In the genomic region with DNA sequence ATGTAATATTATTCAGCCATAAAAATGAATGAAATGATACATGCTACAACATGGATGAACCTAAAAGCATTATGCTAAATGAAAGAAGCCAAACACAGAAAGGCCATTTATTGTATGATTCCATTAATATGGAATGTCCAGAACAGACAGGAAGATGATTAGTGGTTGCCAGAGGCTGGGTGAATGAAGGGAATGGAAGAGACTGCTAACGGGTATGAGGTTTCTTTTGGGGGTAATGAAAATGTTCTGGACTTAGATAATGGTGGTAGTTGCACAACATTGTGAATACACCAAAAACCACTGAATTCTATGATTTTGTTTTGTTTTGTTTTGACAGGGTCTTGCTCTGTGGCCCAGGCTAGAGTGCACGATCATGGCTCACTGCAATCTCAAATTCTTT, we compare ENCODE assay signal across 16 cellular contexts.
DNase-seq lines count a peak whose midpoint lies in the region; ATAC-seq lines count a peak whose summit lies in the region.
"Had no signal": no experiment of that assay in that cellular context is flagged by ENCODE, and none has a peak within 500 bp of the region (broad histone marks: within the 10 kb centered on the region; RNA-seq: fewer than 3 reads in every experiment).

No MANE protein-coding gene starts in this region.

- H3K9me3 Mint-ChIP-seq in stimulated activated memory B cell treated with anti-CD40 and anti-IgM and Interleukin-4, amounts not matched to agents 10 μg/mL and 1 μg/mL and 100 μg/mL, for 72 hours, result no peaks in the 10 kb centered on the region
- H3K9me3 Mint-ChIP-seq: activated CD8-positive, alpha-beta T cell treated with anti-CD3 and anti-CD28 coated beads for 36 hours; natural killer cell had no signal

- peaks cover 18% of the 10 kb centered on the region for H3K4me1 Mint-ChIP-seq in stimulated activated memory B cell treated with anti-CD40 and anti-IgM and Interleukin-4, amounts not matched to agents 10 μg/mL and 1 μg/mL and 100 μg/mL, for 72 hours

- ATAC-seq in stimulated activated memory B cell treated with anti-CD40 and anti-IgM and Interleukin-4, amounts not matched to agents 10 μg/mL and 1 μg/mL and 100 μg/mL, for 72 hours, result no peak
- no peak for ATAC-seq in left lobe of liver
- ATAC-seq: activated CD8-positive, alpha-beta T cell treated with anti-CD3 and anti-CD28 coated beads for 36 hours; lower lobe of right lung; natural killer cell had no signal

- peaks cover 14% of the 10 kb centered on the region for H3K36me3 Mint-ChIP-seq in stimulated activated memory B cell treated with anti-CD40 and anti-IgM and Interleukin-4, amounts not matched to agents 10 μg/mL and 1 μg/mL and 100 μg/mL, for 72 hours
- H3K36me3 Mint-ChIP-seq: natural killer cell had no signal

- H3K27ac Mint-ChIP-seq in stimulated activated memory B cell treated with anti-CD40 and anti-IgM and Interleukin-4, amounts not matched to agents 10 μg/mL and 1 μg/mL and 100 μg/mL, for 72 hours, result no peak overlapping the region
- H3K27ac Mint-ChIP-seq: activated CD8-positive, alpha-beta T cell treated with anti-CD3 and anti-CD28 coated beads for 36 hours; natural killer cell had no signal

- H3K4me3 Mint-ChIP-seq in stimulated activated memory B cell treated with anti-CD40 and anti-IgM and Interleukin-4, amounts not matched to agents 10 μg/mL and 1 μg/mL and 100 μg/mL, for 72 hours, result no peak overlapping the region
- H3K4me3 Mint-ChIP-seq: activated CD8-positive, alpha-beta T cell treated with anti-CD3 and anti-CD28 coated beads for 36 hours; natural killer cell had no signal

- DNase-seq in GM03348 (ENCODE audit: low spot score) (peak; percentile 43), RPMI7951 (ENCODE audit: low read depth) (peak; percentile 58), dermis blood vessel endothelial cell (peak; percentile 23), myocyte (ENCODE audit: low read depth) (peak; percentile 31), HuH-7.5 (ENCODE audit: low spot score) (no peak), germinal center (ENCODE audit: low spot score) (no peak), left lobe of liver (ENCODE audit: low spot score) (no peak)
- DNase-seq: activated CD8-positive, alpha-beta T cell treated with anti-CD3 and anti-CD28 coated beads for 36 hours; amygdala; GOT3; lower lobe of right lung; MM.1S; natural killer cell; NCI-H2029 treated with DMSO at 0.1 percent for 48 hours; SW 1271 had no signal

- no peaks in the 10 kb centered on the region for H3K27me3 Mint-ChIP-seq in stimulated activated memory B cell treated with anti-CD40 and anti-IgM and Interleukin-4, amounts not matched to agents 10 μg/mL and 1 μg/mL and 100 μg/mL, for 72 hours
- H3K27me3 Mint-ChIP-seq: activated CD8-positive, alpha-beta T cell treated with anti-CD3 and anti-CD28 coated beads for 36 hours had no signal

Comparison
In these comparisons a context has a peak if more than half of its experiments do, and no peak if none do; other contexts are left out.
1. DNase-seq: peak in GM03348 (single experiment), RPMI7951 (single experiment), dermis blood vessel endothelial cell (single experiment) and myocyte (single experiment); none in HuH-7.5 (single experiment), germinal center (single experiment) and left lobe of liver (single experiment).